ENCODE assay signal across 25 cellular contexts in genomic region chr3:48647714-48648113, GRCh38. TPM values are rescaled to one million over a fixed set of nuclear protein-coding genes. Genes with fewer than 3 reads are reported as not detected.
"Had no signal": no experiment of that assay in that cellular context is flagged by ENCODE, and none has a peak within 500 bp of the region (broad histone marks: within the 10 kb centered on the region; RNA-seq: fewer than 3 reads in every experiment).

No MANE protein-coding gene starts in this region.

- H3K9me3 ChIP-seq: stomach, suprapubic skin, testis, thoracic aorta, thyroid gland, tibial artery, tibial nerve, transverse colon, upper lobe of left lung, upper lobe of right lung, uterus, vagina had no signal

- H3K27ac ChIP-seq: stomach, suprapubic skin, testis, thoracic aorta, thyroid gland, tibial artery, tibial nerve, transverse colon, upper lobe of left lung, upper lobe of right lung, uterus, vagina had no signal

- DNase-seq: stimulated activated CD4-positive, alpha-beta T cell treated with anti-CD3 and anti-CD28 coated beads, Interleukin-2, amount 100 ng/mL, for 48 hours; stimulated activated CD4-positive, alpha-beta T cell treated with anti-CD3 and anti-CD28 coated beads, Interleukin-4, amount 100 ng/mL, for 1 hour; stimulated activated CD4-positive, alpha-beta T cell treated with anti-CD3 and anti-CD28 coated beads, Interleukin-4, amount 100 ng/mL, for 24 hours; stimulated activated CD4-positive, alpha-beta T cell treated with anti-CD3 and anti-CD28 coated beads, Interleukin-4, amount 100 ng/mL, for 4 hours; stimulated activated CD8-positive, alpha-beta memory T cell treated with anti-CD3 and anti-CD28 coated beads, Interleukin-4, amount 100 ng/mL, for 48 hours; stimulated activated naive B cell treated with anti-CD40 and anti-IgM and Interleukin-4, amounts not matched to agents 10 μg/mL and 1 μg/mL and 100 μg/mL, for 72 hours; stimulated activated naive CD4-positive, alpha-beta T cell; stimulated activated naive CD4-positive, alpha-beta T cell treated with Interleukin-2 at 50 U/mL for 16 hours; stimulated activated naive CD8-positive, alpha-beta T cell treated with anti-CD3 and anti-CD28 coated beads, Interleukin-15, amount 100 ng/mL, for 72 hours; stimulated activated naive CD8-positive, alpha-beta T cell treated with anti-CD3 and anti-CD28 coated beads, Interleukin-15, Interleukin-2, amounts not matched to agents 100 U/mL and 50 U/mL, for 24 hours; stomach; substantia nigra; testis; thyroid gland; tibial artery; transverse colon; trophoblast cell; upper lobe of right lung; uterus had no signal

- H3K4me1 ChIP-seq: stomach, suprapubic skin, testis, thyroid gland, tibial artery, tibial nerve, transverse colon, upper lobe of left lung, upper lobe of right lung, uterus, vagina had no signal

- H3K36me3 ChIP-seq: stomach, suprapubic skin, thoracic aorta, thyroid gland, transverse colon, upper lobe of left lung, upper lobe of right lung, uterus, vagina had no signal

- H3K27me3 ChIP-seq: stomach, suprapubic skin, testis, thyroid gland, tibial artery, tibial nerve, transverse colon, upper lobe of left lung, upper lobe of right lung, uterus, vagina had no signal

- H3K4me3 ChIP-seq: stomach, suprapubic skin, testis, thoracic aorta, thyroid gland, tibial artery, tibial nerve, transverse colon, upper lobe of left lung, upper lobe of right lung, uterus, vagina had no signal

RNA-seq across cellular contexts. Expression of gene TMEM89, which starts 26.1 kb away (rescaled TPM):
- polyA plus RNA-seq: urinary bladder had no signal
